In genomic region chr7:131941291-131941690, GRCh38 we compare ENCODE assay signal across 9 cellular contexts.
"Had no signal": no experiment of that assay in that cellular context is flagged by ENCODE, and none has a peak within 500 bp of the region (broad histone marks: within the 10 kb centered on the region; RNA-seq: fewer than 3 reads in every experiment).

No MANE protein-coding gene starts in this region.

- H3K27ac Mint-ChIP-seq: HFFc6, IgD-negative memory B cell had no signal

- H3K9ac ChIP-seq: GM23248 had no signal

- H3K27ac ChIP-seq: GM23248, HL-60 had no signal

- DNase-seq: GM23248, GOT3, H7, HFFc6 had no signal

- H3K9me3 Mint-ChIP-seq: HFFc6 had no signal

- H3K4me3 ChIP-seq: GM23248, HAP-1 had no signal

- H3K36me3 ChIP-seq: HAP-1 had no signal

- H3K9me3 ChIP-seq: HAP-1 had no signal

- H2AFZ ChIP-seq: GM23248 had no signal

- H3K4me3 Mint-ChIP-seq: HFFc6, IgD-negative memory B cell had no signal

- ATAC-seq: HCT116, HepG2 had no signal

- H3K4me1 ChIP-seq: HAP-1 had no signal

- H3K36me3 Mint-ChIP-seq: IgD-negative memory B cell had no signal
